In genomic region chr19:29268721-29269483, GRCh38 we compare ENCODE assay signal across 17 cellular contexts.
"Had no signal": no experiment of that assay in that cellular context is flagged by ENCODE, and none has a peak within 500 bp of the region (broad histone marks: within the 10 kb centered on the region; RNA-seq: fewer than 3 reads in every experiment).

No MANE protein-coding gene starts in this region.

- H3K4me1 Mint-ChIP-seq: mesothelial cell of epicardium had no signal

- ATAC-seq: activated CD8-positive, alpha-beta T cell treated with anti-CD3 and anti-CD28 coated beads for 36 hours; pancreas had no signal

- H3K4me3 Mint-ChIP-seq: activated CD8-positive, alpha-beta T cell treated with anti-CD3 and anti-CD28 coated beads for 36 hours; activated naive CD8-positive, alpha-beta T cell treated with anti-CD3 and anti-CD28 coated beads, Interleukin-2, amount 10 ng/mL, durations not matched to agents 7 days and 5 days; activated T-helper 1 cell treated with anti-CD3 and anti-CD28 coated beads, Interleukin-12 subunit alpha, Interleukin-12 subunit beta, Interleukin-2, Interleukin-4 antibody, amounts not matched to agents 30 ng/mL and 10 ng/mL and 1 ng/mL, durations not matched to agents 14 hours and 24 hours and 36 hours; brain; mesothelial cell of epicardium; neural crest cell; T-helper 1 cell treated with Interleukin-12 subunit alpha and Interleukin-12 subunit beta and Interleukin-4 antibody, amounts not matched to agents 30 μg/mL and 1 μg/mL, for 36 hours had no signal

- H3K9me3 ChIP-seq: pancreas, vagina had no signal

- H3K4me3 ChIP-seq: pancreas, vagina had no signal

- H3K36me3 Mint-ChIP-seq: activated naive CD8-positive, alpha-beta T cell treated with anti-CD3 and anti-CD28 coated beads, Interleukin-2, amount 10 ng/mL, durations not matched to agents 7 days and 5 days; brain; mesothelial cell of epicardium had no signal

- H3K27me3 ChIP-seq: vagina had no signal

- H3K27ac Mint-ChIP-seq: activated CD8-positive, alpha-beta T cell treated with anti-CD3 and anti-CD28 coated beads for 36 hours; activated naive CD8-positive, alpha-beta T cell treated with anti-CD3 and anti-CD28 coated beads, Interleukin-2, amount 10 ng/mL, durations not matched to agents 7 days and 5 days; activated T-helper 1 cell treated with anti-CD3 and anti-CD28 coated beads, Interleukin-12 subunit alpha, Interleukin-12 subunit beta, Interleukin-2, Interleukin-4 antibody, amounts not matched to agents 30 ng/mL and 10 ng/mL and 1 ng/mL, durations not matched to agents 14 hours and 24 hours and 36 hours; mesothelial cell of epicardium; T-helper 1 cell treated with Interleukin-12 subunit alpha and Interleukin-12 subunit beta and Interleukin-4 antibody, amounts not matched to agents 30 μg/mL and 1 μg/mL, for 36 hours had no signal

- DNase-seq: activated CD4-positive, alpha-beta T cell treated with anti-CD3 and anti-CD28 coated beads for 4 hours; activated CD8-positive, alpha-beta T cell treated with anti-CD3 and anti-CD28 coated beads for 36 hours; activated naive CD4-positive, alpha-beta T cell; activated naive CD8-positive, alpha-beta T cell treated with anti-CD3 and anti-CD28 coated beads, Interleukin-2, amount 10 ng/mL, durations not matched to agents 7 days and 5 days; effector CD8-positive, alpha-beta T cell; foreskin melanocyte; kidney glomerular epithelial cell; pancreas; stimulated activated CD4-positive, alpha-beta T cell treated with anti-CD3 and anti-CD28 coated beads, Interleukin-12 subunit alpha, Interleukin-12 subunit beta, amount 100 ng/mL, for 4 hours; stimulated activated CD4-positive, alpha-beta T cell treated with anti-CD3 and anti-CD28 coated beads, Interleukin-2, amount 100 ng/mL, for 24 hours had no signal

- H3K27ac ChIP-seq: epithelial cell of prostate, pancreas, vagina had no signal

- H3K36me3 ChIP-seq: pancreas, vagina had no signal

- H3K4me1 ChIP-seq: pancreas, vagina had no signal

- H3K9me3 Mint-ChIP-seq: activated CD8-positive, alpha-beta T cell treated with anti-CD3 and anti-CD28 coated beads for 36 hours; activated naive CD8-positive, alpha-beta T cell treated with anti-CD3 and anti-CD28 coated beads, Interleukin-2, amount 10 ng/mL, durations not matched to agents 7 days and 5 days; activated T-helper 1 cell treated with anti-CD3 and anti-CD28 coated beads, Interleukin-12 subunit alpha, Interleukin-12 subunit beta, Interleukin-2, Interleukin-4 antibody, amounts not matched to agents 30 ng/mL and 10 ng/mL and 1 ng/mL, durations not matched to agents 14 hours and 24 hours and 36 hours; mesothelial cell of epicardium; neural crest cell; T-helper 1 cell treated with Interleukin-12 subunit alpha and Interleukin-12 subunit beta and Interleukin-4 antibody, amounts not matched to agents 30 μg/mL and 1 μg/mL, for 36 hours had no signal
